ENCODE assay signal across 26 cellular contexts in the genomic region with DNA sequence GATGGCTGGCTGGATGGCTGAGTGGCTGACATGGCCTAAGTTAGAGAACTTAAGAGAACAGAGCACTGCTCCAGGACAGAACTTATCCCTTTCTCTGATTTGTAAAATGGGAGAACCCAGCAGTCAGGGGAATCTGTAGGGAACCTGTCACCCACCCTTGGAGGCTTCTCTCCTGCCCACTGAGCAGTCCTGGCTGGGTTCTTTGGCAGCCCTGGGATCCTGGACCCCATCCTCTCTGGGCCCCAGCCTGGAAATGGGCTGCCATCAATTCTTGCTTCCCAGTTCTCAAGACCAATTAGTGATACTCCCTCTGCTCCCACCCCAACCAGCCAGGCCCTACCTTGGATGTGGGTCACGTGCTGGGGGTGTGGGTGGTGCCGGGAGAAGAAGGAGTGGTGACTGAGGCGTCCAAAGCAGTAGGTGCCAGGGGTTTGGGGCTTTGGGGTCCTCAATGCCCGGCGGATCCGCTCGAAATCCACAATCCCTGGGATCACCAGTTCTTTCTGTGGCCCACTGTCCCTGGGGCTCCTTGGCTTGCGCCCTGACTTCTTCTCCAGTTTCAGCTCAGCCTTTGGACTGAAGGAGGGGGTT. TPM values are rescaled to one million over a fixed set of nuclear protein-coding genes. Genes with fewer than 3 reads are reported as not detected.
"Had no signal": no experiment of that assay in that cellular context is flagged by ENCODE, and none has a peak within 500 bp of the region (broad histone marks: within the 10 kb centered on the region; RNA-seq: fewer than 3 reads in every experiment).

No MANE protein-coding gene starts in this region.

- H3K27me3 ChIP-seq: SJSA1 had no signal

- H3K4me3 ChIP-seq: SJSA1, SK-N-MC had no signal

- H3K4me1 ChIP-seq: SJSA1 had no signal

- H3K36me3 ChIP-seq: SJSA1 had no signal

- DNase-seq: IMR-90, MV-4-11, NCI-H1048, NCI-H1105, NCI-H1417, NCI-H1436 treated with DMSO at 0.1 percent for 48 hours, NCI-H1694, NCI-H187 treated with DMSO at 0.1 percent for 48 hours, NCI-H2081, NCI-H2107, NCI-H226, NCI-H446, NCI-H510A, NCI-H524 treated with DMSO at 0.1 percent for 48 hours, NCI-H69, NCI-H774, Right ventricle myocardium superior, RPMI8226, SIG-M5 had no signal

- H3K9ac ChIP-seq: KMS-11 had no signal

- H3K27ac ChIP-seq: KMS-11, SJSA1, SK-N-MC had no signal

- ATAC-seq: HepG2 had no signal

- H3K9me3 ChIP-seq: SJSA1 had no signal

- H3K4me2 ChIP-seq: KMS-11 had no signal

RNA-seq across cellular contexts. Expression of a gene that starts 3.6 kb away (rescaled TPM):
- total RNA-seq: HepG2, HT1080, IMR-90, LHCN-M2, MCF 10A, Right ventricle myocardium superior, SJSA1 had no signal
- polyA plus RNA-seq: HepG2, IMR-90 had no signal
